Comparison of ENCODE assay signal across 8 cellular contexts in the genomic region with DNA sequence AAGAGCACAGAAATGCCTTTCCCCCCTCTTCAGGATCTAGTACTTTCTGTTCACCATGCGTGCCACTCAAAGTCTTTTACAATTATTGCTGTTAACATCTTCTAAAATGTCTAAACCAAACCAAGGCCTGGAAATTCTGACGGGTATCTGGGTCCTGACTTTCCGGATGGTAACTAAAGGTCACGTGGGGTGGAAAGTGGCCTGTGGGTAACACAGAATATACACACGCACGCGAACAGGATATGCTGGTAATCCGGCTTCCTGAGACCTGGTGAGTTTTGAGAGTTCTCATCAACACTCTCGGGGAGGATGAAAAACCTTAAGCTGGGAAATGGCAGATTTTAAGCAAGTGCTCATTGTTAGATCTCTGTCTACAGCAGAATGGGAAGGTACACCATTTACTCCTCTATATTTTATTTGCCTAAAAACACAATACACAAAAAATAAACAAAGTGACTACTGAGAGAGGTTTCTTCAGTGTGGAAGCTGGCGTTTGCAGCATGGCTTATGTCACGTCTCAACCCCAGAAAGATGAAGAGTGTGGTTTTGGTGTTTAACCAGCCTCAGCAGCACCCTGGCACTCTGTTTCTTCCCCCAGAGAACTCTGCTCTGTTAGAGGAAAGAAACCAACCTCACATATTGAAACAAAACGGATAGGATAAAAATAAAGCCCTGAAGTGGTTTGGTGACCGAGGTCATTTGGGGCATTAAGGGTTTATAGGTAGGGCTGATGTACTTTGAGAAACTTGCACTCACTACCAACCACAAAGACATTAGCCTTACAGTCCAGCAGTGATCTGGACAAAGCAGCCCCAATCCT. TPM values are rescaled to one million over a fixed set of nuclear protein-coding genes. Genes with fewer than 3 reads are reported as not detected.
DNase-seq lines count a peak whose midpoint lies in the region; ATAC-seq and TF ChIP-seq lines count a peak whose summit lies in the region.

No MANE protein-coding gene starts in this region.

- peaks cover 36% of the 10 kb centered on the region for H3K36me3 Mint-ChIP-seq in activated CD4-positive, alpha-beta T cell treated with anti-CD3 and anti-CD28 coated beads, Interleukin-2, amount 10 ng/mL, durations not matched to agents 24 days and 14 days (ENCODE audit: low read depth)
- H3K36me3 Mint-ChIP-seq in Calu3 (ENCODE audit: insufficient read depth, unreplicated experiment) = peaks cover 5% of the 10 kb centered on the region

- ATAC-seq in GM18870 (IDR thresholded peaks at IDR 0.05; ENCODE audit: unreplicated experiment) = peak; percentile 79
- peak; percentile 65 for ATAC-seq in HG03097 (IDR thresholded peaks at IDR 0.05; ENCODE audit: low FRiP score, unreplicated experiment)

- no peak for TF ChIP-seq CTCF in Calu3 (IDR thresholded peaks at IDR 0.05; ENCODE audit: unreplicated experiment)

- intact Hi-C loops in activated CD4-positive, alpha-beta T cell treated with anti-CD3 and anti-CD28 coated beads, Interleukin-2, amount 10 ng/mL, durations not matched to agents 24 days and 14 days (cut with micrococcal nuclease) = loop anchor here (1.0 to 5.0 kb wide), 5 partner anchors 9 to 394 kb away; no protein-coding TSS in a partner anchor
- intact Hi-C loops in Calu3 (cut with micrococcal nuclease; ENCODE audit: unreplicated experiment) = no loop called here

- peak; percentile 96 for DNase-seq in activated CD4-positive, alpha-beta T cell treated with anti-CD3 and anti-CD28 coated beads, Interleukin-2, amount 10 ng/mL, durations not matched to agents 24 days and 14 days
- DNase-seq in germinal center (ENCODE audit: low spot score) (peak; percentile 39), HuH-7.5 (ENCODE audit: low spot score) (no peak), Calu3 (no peak), COR-L47 (lab: John Stamatoyannopoulos, UW) (no peak)
- peak; percentile 54 to 95 (median 86) for DNase-seq in stimulated activated naive CD4-positive, alpha-beta T cell (lab: John Stamatoyannopoulos, UW)

- peaks cover 70% of the 10 kb centered on the region for H3K4me1 Mint-ChIP-seq in activated CD4-positive, alpha-beta T cell treated with anti-CD3 and anti-CD28 coated beads, Interleukin-2, amount 10 ng/mL, durations not matched to agents 24 days and 14 days
- no peaks in the 10 kb centered on the region for H3K4me1 Mint-ChIP-seq in Calu3 (ENCODE audit: low read depth, unreplicated experiment)

- CTCF ChIA-PET in Calu3 (lab: Charles Lee) = no interaction called here

- peak overlapping the region; percentile 98 for H3K27ac Mint-ChIP-seq in activated CD4-positive, alpha-beta T cell treated with anti-CD3 and anti-CD28 coated beads, Interleukin-2, amount 10 ng/mL, durations not matched to agents 24 days and 14 days
- H3K27ac Mint-ChIP-seq in Calu3 (ENCODE audit: unreplicated experiment) = no peak overlapping the region

- H3K9me3 Mint-ChIP-seq in activated CD4-positive, alpha-beta T cell treated with anti-CD3 and anti-CD28 coated beads, Interleukin-2, amount 10 ng/mL, durations not matched to agents 24 days and 14 days = no peaks in the 10 kb centered on the region
- no peaks in the 10 kb centered on the region for H3K9me3 Mint-ChIP-seq in Calu3 (ENCODE audit: low read depth, unreplicated experiment)

- peak overlapping the region; percentile 75 for H3K4me3 Mint-ChIP-seq in activated CD4-positive, alpha-beta T cell treated with anti-CD3 and anti-CD28 coated beads, Interleukin-2, amount 10 ng/mL, durations not matched to agents 24 days and 14 days
- H3K4me3 Mint-ChIP-seq in Calu3 (ENCODE audit: low read depth, unreplicated experiment) = no peak overlapping the region

- no TSS peak for BruUV-seq in Calu3 (replicated peaks; lab: Mats Ljungman, UMichigan)

- H3K27me3 Mint-ChIP-seq in activated CD4-positive, alpha-beta T cell treated with anti-CD3 and anti-CD28 coated beads, Interleukin-2, amount 10 ng/mL, durations not matched to agents 24 days and 14 days = no peaks in the 10 kb centered on the region
- no peaks in the 10 kb centered on the region for H3K27me3 Mint-ChIP-seq in Calu3 (ENCODE audit: unreplicated experiment)

RNA-seq across cellular contexts. Expression of a gene that starts 37.3 kb away (rescaled TPM):
- 31.6 and 36.2 TPM in 2 replicates for total RNA-seq in activated CD4-positive, alpha-beta T cell treated with anti-CD3 and anti-CD28 coated beads, Interleukin-2, amount 10 ng/mL, durations not matched to agents 24 days and 14 days
- 13.0 and 13.5 TPM in 2 replicates for total RNA-seq in Calu3 (2022)

RNA-seq across cellular contexts. Expression of a gene that starts 37.5 kb away (rescaled TPM):
- 13.8 and 15.6 TPM in 2 replicates for total RNA-seq in activated CD4-positive, alpha-beta T cell treated with anti-CD3 and anti-CD28 coated beads, Interleukin-2, amount 10 ng/mL, durations not matched to agents 24 days and 14 days
- 6.4 and 7.0 TPM in 2 replicates for total RNA-seq in Calu3 (2022)

Comparison
In these comparisons a context has a peak if more than half of its experiments do, and no peak if none do; other contexts are left out.
1. DNase-seq: peak in activated CD4-positive, alpha-beta T cell treated with anti-CD3 and anti-CD28 coated beads, Interleukin-2, amount 10 ng/mL, durations not matched to agents 24 days and 14 days (single experiment), germinal center (single experiment) and stimulated activated naive CD4-positive, alpha-beta T cell (6 of 6); none in HuH-7.5 (single experiment), Calu3 (single experiment) and COR-L47 (single experiment).